Comparison of ENCODE assay signal across 8 cellular contexts in genomic region chr17:44502598-44503079, GRCh38. TPM values are rescaled to one million over a fixed set of nuclear protein-coding genes. Genes with fewer than 3 reads are reported as not detected.
DNase-seq lines count a peak whose midpoint lies in the region; ATAC-seq and TF ChIP-seq lines count a peak whose summit lies in the region.

No MANE protein-coding gene starts in this region.

- H3K9me3 Mint-ChIP-seq in chondrocyte (ENCODE audit: low read depth), result no peaks in the 10 kb centered on the region

- peak overlapping the region; percentile 99 for H3K27ac Mint-ChIP-seq in chondrocyte (ENCODE audit: unreplicated experiment)

- H3K36me3 ChIP-seq in ES-I3 (ENCODE audit: insufficient read depth, low read length), result no peaks in the 10 kb centered on the region
- no peaks in the 10 kb centered on the region for H3K36me3 ChIP-seq in H7 (replicated peaks; ENCODE audit: control insufficient read depth, insufficient read depth, low read length)
- no peaks in the 10 kb centered on the region for H3K36me3 ChIP-seq in liver (ENCODE audit: control insufficient read depth in 4 of 4, insufficient read depth in 3 of 4, low read depth in 1 of 4, low read length in 3 of 4)
- H3K36me3 ChIP-seq in thoracic aorta, result no peaks in the 10 kb centered on the region

- under 1% methylated on average over 19 of the region's 19 CpGs for WGBS in liver

- TF ChIP-seq RAD21 in liver (IDR thresholded peaks at IDR 0.05), result no peak

- peak overlapping the region; percentile 99 for H3K4me3 Mint-ChIP-seq in chondrocyte (ENCODE audit: unreplicated experiment)

- H3K4me1 Mint-ChIP-seq in chondrocyte (ENCODE audit: low read depth), result peaks cover 47% of the 10 kb centered on the region

- H3K4me3 ChIP-seq in H7 (ENCODE audit: insufficient read depth, low read depth, low read length) (peak overlapping the region; percentile 70), liver (ENCODE audit: low read depth in 1 of 3, low read length in 3 of 3) (peak overlapping the region; percentile 65 to 85 (median 82)), thoracic aorta (peak overlapping the region; percentile 91)

- DNase-seq in H7 (no peak), NCI-H2171 treated with DMSO at 0.1 percent for 48 hours (lab: John Stamatoyannopoulos, UW) (peak; percentile 65), chondrocyte (ENCODE audit: low spot score) (no peak), thoracic aorta (ENCODE audit: low spot score) (no peak), NCI-H446 (lab: John Stamatoyannopoulos, UW) (no peak), NAMALWA (ENCODE audit: low spot score) (no peak)

- no peaks in the 10 kb centered on the region for H3K36me3 Mint-ChIP-seq in chondrocyte (ENCODE audit: low read depth)

- H3K4me1 ChIP-seq in ES-I3 (ENCODE audit: insufficient read depth, low read length) (peaks cover 8% of the 10 kb centered on the region), liver (ENCODE audit: control insufficient read depth in 4 of 4, insufficient read depth in 4 of 4, low read length in 3 of 4) (peaks cover 3 to 35% (median 24%) of the 10 kb centered on the region in 4 donors), thoracic aorta (ENCODE audit: control insufficient read depth in 1 of 2, low read depth in 2 of 2) (peaks cover 33 to 45% of the 10 kb centered on the region in 2 donors)

- H3K27ac ChIP-seq in liver (ENCODE audit: low read depth in 1 of 2, low read length in 2 of 2) (peak overlapping the region; percentile 81 to 88), thoracic aorta (peak overlapping the region; percentile 88 to 94)

- no peaks in the 10 kb centered on the region for H3K27me3 Mint-ChIP-seq in chondrocyte (ENCODE audit: low read depth)

- peak overlapping the region; percentile 95 for H3K9ac ChIP-seq in ES-I3 (ENCODE audit: low read depth, low read length)
- peak overlapping the region; percentile 92 to 94 for H3K9ac ChIP-seq in liver (ENCODE audit: low read depth in 1 of 2, low read length in 2 of 2)

- peak; percentile 4 for TF ChIP-seq CTCF in chondrocyte (IDR thresholded peaks at IDR 0.05)
- TF ChIP-seq CTCF in liver (IDR thresholded peaks at IDR 0.05; ENCODE audit: low read depth, low read length, missing input control), result no peak
- TF ChIP-seq CTCF in thoracic aorta (IDR thresholded peaks at IDR 0.05), result no peak

- no peak for ATAC-seq in thoracic aorta (ENCODE audit: insufficient number of reproducible peaks, low FRiP score, low read depth)

- no peaks in the 10 kb centered on the region for H3K27me3 ChIP-seq in H7 (ENCODE audit: control insufficient read depth, insufficient read depth, low read length)
- H3K27me3 ChIP-seq in liver (ENCODE audit: control insufficient read depth in 4 of 4, insufficient read depth in 4 of 4, low read length in 3 of 4), result no peaks in the 10 kb centered on the region
- H3K27me3 ChIP-seq in thoracic aorta (replicated peaks; ENCODE audit: insufficient read depth), result no peaks in the 10 kb centered on the region

- H3K9me3 ChIP-seq in ES-I3 (ENCODE audit: control insufficient read depth, insufficient read depth, low read length) (no peaks in the 10 kb centered on the region), liver (ENCODE audit: control insufficient read depth in 4 of 4, low read length in 3 of 4) (peaks cover 0 to 3% (median 0%) of the 10 kb centered on the region in 4 donors), thoracic aorta (no peaks in the 10 kb centered on the region)

TF ChIP-seq in liver, 16 proteins besides CTCF, POLR2A, EP300 and RAD21:
- TF ChIP-seq RXRA (IDR thresholded peaks at IDR 0.05), result no peak
- TF ChIP-seq ATF3 (IDR thresholded peaks at IDR 0.05), result no peak
- TF ChIP-seq NR2F2 (IDR thresholded peaks at IDR 0.05), result no peak
- peak; percentile 8 for TF ChIP-seq MAX (IDR thresholded peaks at IDR 0.05)
- no peak for TF ChIP-seq TAF1 (conservative IDR thresholded peaks at IDR 0.05)

RNA-seq across cellular contexts. Expression of gene GPATCH8, which starts 0.6 kb away (rescaled TPM):
- 16.9 and 23.2 TPM in 2 replicates for total RNA-seq in H7 (2014; rRNA removed; shearing (Covaris generic))
- total RNA-seq in chondrocyte, result 31.1 to 47.0 TPM (median 35.5 TPM) in 3 replicates
- total RNA-seq in liver, result 10 to 100 TPM in 1 of 2 donors, 1 to 10 TPM in 1; 8.4 to 21.8 TPM
- polyA plus RNA-seq in liver, result 10 to 100 TPM in 1 of 2 donors, 1 to 10 TPM in 1; 4.2 to 11.4 TPM
- 10 to 100 TPM; 39.3 to 56.1 TPM for total RNA-seq in thoracic aorta

RNA-seq across cellular contexts. Expression of gene FZD2, which starts 54.6 kb away (rescaled TPM):
- 21.1 and 28.3 TPM in 2 replicates for total RNA-seq in H7 (2014; rRNA removed; shearing (Covaris generic))
- 103 to 127 TPM (median 108 TPM) in 3 replicates for total RNA-seq in chondrocyte
- total RNA-seq in liver, result under 1 TPM; 0.42 to 0.61 TPM
- polyA plus RNA-seq in liver, result under 1 TPM in 1 of 2 donors, not detected in 1; 0.37 TPM
- 10 to 100 TPM; 12.6 to 24.2 TPM for total RNA-seq in thoracic aorta

Comparison
In these comparisons a context has a peak if more than half of its experiments do, and no peak if none do; other contexts are left out.
1. RNA of gene FZD2, which starts 54.6 kb away (total RNA-seq): 103 to 127 TPM in chondrocyte, 21.1 to 28.3 TPM in H7 and 12.6 to 24.2 TPM in thoracic aorta; 0.42 to 0.61 TPM in liver; every median in the first group is over 4 times any median in the second.
2. Peak in every context shown above with its lines, with median percentiles within 50 percentile points of each other: H3K4me3 ChIP-seq.